ENCODE assay signal across 1 cellular context in the genomic region with DNA sequence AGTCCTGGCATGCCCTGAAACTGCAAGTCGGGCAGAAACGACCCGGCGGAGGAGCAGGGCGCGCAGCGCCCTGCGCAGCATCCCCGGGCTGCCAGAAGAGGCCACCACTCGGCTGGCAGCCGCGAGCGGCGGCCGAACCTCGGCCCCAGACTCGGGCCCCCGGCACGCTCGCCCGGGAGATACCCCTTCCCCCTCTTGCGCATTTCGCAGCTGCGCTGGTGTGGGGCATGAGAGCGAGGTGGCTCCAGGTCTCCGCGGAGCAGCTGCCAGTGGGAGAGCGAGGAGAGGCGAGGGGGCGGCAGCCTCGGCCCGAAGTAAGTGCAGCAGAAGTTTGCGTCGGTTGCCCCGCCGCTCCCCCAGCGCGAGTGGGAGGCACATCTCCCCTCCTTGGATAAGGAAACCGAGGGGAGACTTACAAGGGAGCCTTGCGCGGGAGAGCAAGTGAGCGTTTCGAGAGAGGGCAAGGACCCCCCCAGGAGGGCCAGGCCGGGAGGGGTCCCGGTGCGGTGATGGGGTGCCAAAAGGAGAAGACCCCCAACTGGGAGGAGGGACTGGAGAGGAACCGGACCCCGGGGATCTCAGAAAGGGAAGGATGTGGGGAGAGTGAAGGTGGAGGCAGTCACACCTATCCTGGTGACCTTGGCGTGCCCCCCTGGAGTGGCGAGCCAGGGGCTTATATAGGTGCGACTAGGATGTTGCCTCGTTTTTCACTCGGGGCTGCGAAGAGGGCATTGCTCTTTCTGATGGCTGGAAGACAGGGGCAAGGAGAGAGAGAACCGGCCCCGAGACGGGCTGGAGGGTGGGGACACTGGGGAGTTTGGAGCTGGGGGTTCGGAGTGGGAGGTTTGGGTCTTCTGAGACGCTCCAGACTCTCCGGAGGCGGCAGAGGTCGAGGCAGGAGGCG.
TF ChIP-seq lines count a peak whose summit lies in the region.

No MANE protein-coding gene starts in this region.

TF ChIP-seq in neural cell, 6 proteins besides CTCF, POLR2A, EP300 and RAD21 (continued from another document):
- no peak for TF ChIP-seq REST (IDR thresholded peaks at IDR 0.05; ENCODE audit: borderline replicate concordance)
